In genomic region chr6:121124600-121124999, GRCh38 we compare ENCODE assay signal across 9 cellular contexts.
"Had no signal": no experiment of that assay in that cellular context is flagged by ENCODE, and none has a peak within 500 bp of the region (broad histone marks: within the 10 kb centered on the region; RNA-seq: fewer than 3 reads in every experiment).

No MANE protein-coding gene starts in this region.

- FAIRE-seq: H1, H54 had no signal

- H3K4me1 Mint-ChIP-seq: H9 had no signal

- H3K27ac Mint-ChIP-seq: GM23338, HFFc6 had no signal

- H3K27ac ChIP-seq: HL-60 had no signal

- H3K4me2 ChIP-seq: GM23338 had no signal

- DNase-seq: H9, HCEC 1CT, HFFc6, IMR-90, KBM-7 had no signal

- ATAC-seq: GM23338 had no signal

- H2AFZ ChIP-seq: GM23338 had no signal

- H3K4me3 ChIP-seq: GM23338 had no signal

- H3K4me3 Mint-ChIP-seq: GM23338, H9, HFFc6 had no signal
